Comparison of ENCODE assay signal across 8 cellular contexts in the genomic region with DNA sequence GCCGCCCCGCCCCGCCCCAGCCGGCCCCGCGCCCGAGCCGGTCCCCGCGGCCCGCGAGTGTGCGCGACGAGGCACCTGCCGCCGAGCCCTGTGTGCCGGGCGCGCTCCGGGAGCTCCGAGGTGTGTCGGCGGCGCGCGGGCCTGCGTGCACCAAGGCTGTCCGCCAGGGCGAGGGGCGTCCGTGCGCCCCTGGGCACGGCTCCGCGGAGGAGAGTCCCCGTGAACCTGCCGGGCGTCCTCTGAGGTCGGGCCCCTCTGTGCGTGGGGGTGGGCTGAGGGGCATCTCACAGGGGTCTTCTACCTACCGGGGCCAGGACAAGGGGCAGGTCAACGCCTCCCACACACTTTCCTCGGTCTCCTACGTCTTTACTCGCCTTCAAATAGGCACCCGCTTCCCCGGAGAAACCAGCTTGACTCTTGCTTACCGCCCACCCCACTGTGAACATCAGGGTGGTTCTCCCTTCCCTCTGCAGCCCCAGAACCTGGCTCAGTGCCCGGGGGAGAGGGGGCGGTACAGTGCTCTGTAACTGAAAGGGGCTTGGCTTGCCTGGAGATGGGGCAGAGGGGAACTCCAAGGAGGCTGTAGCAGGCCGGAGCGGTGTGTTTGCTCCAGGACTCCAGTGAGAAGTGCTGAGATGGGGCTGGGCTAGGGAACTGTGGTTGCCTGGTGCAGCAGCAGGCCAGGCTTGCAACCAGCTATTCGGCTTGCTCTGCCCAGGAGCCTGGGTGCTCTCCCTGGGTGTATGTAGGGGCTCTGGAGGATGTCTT. TPM values are rescaled to one million over a fixed set of nuclear protein-coding genes. Genes with fewer than 3 reads are reported as not detected.
A peak's percentile ranks its signal among the peaks of the same experiment; 100 is the strongest.
DNase-seq lines count a peak whose midpoint lies in the region; TF ChIP-seq lines count a peak whose summit lies in the region.

Gene SAMD10, minus strand, starts transcription at position 94 of the 768 bp plus-strand sequence. CDS start 175 bp downstream, outside the sequence.

- no peaks in the 10 kb centered on the region for H3K27me3 Mint-ChIP-seq in T-helper 1 cell treated with Interleukin-12 subunit alpha and Interleukin-12 subunit beta and Interleukin-4 antibody, amounts not matched to agents 30 μg/mL and 1 μg/mL, for 36 hours (ENCODE audit: low read depth)
- H3K27me3 Mint-ChIP-seq in immature natural killer cell (ENCODE audit: low read depth in 3 of 3) = peaks cover 0 to 15% (median 4%) of the 10 kb centered on the region in 3 donors

- peak within 1 kb of the TSS; percentile 1 to 89 for H3K27ac ChIP-seq in ascending aorta

- peaks cover 18% of the 10 kb centered on the region for H3K36me3 ChIP-seq in BE2C
- H3K36me3 ChIP-seq in ascending aorta = peaks cover 8 to 15% of the 10 kb centered on the region in 2 donors

- peaks cover 32% of the 10 kb centered on the region for H3K36me3 Mint-ChIP-seq in T-helper 1 cell treated with Interleukin-12 subunit alpha and Interleukin-12 subunit beta and Interleukin-4 antibody, amounts not matched to agents 30 μg/mL and 1 μg/mL, for 36 hours (ENCODE audit: low read depth)
- peaks cover 3 to 24% (median 11%) of the 10 kb centered on the region in 3 donors for H3K36me3 Mint-ChIP-seq in immature natural killer cell

- peak within 1 kb of the TSS; percentile 97 for H3K4me3 Mint-ChIP-seq in T-helper 1 cell treated with Interleukin-12 subunit alpha and Interleukin-12 subunit beta and Interleukin-4 antibody, amounts not matched to agents 30 μg/mL and 1 μg/mL, for 36 hours
- H3K4me3 Mint-ChIP-seq in immature natural killer cell = peak within 1 kb of the TSS; percentile 90 to 96 (median 93)

- H3K9me3 Mint-ChIP-seq in T-helper 1 cell treated with Interleukin-12 subunit alpha and Interleukin-12 subunit beta and Interleukin-4 antibody, amounts not matched to agents 30 μg/mL and 1 μg/mL, for 36 hours = no peaks in the 10 kb centered on the region
- no peaks in the 10 kb centered on the region for H3K9me3 Mint-ChIP-seq in immature natural killer cell

- intact Hi-C loops in ascending aorta (cut with DNase I) = loop anchor here (1.0 to 10.0 kb wide), 3 partner anchors 83 to 765 kb away; partner anchors contain the start of genes PPDPF and YTHDF1

- H3K4me3 ChIP-seq in BE2C (ENCODE audit: low read depth, low read length) = peak within 1 kb of the TSS; percentile 72
- peak within 1 kb of the TSS; percentile 83 to 92 for H3K4me3 ChIP-seq in ascending aorta

- peak; percentile 90 for DNase-seq in BE2C
- peak; percentile 57 for DNase-seq in GM19240 (ENCODE audit: insufficient read length, low spot score)
- peak; percentile 52 for DNase-seq in M059J (ENCODE audit: low read depth)
- DNase-seq in ascending aorta (ENCODE audit: low spot score in 2 of 2) = no peak
- DNase-seq in immature natural killer cell = peak; percentile 45 to 53 (median 48)
- DNase-seq in stimulated activated CD4-positive, alpha-beta T cell treated with anti-CD3 and anti-CD28 coated beads, Interleukin-15, amount 100 ng/mL, for 48 hours (ENCODE audit: low read depth in 2 of 2) = peak; percentile 72 to 86
- DNase-seq in HCEC 1CT = no peak

- peak within 1 kb of the TSS; percentile 97 for H3K27ac Mint-ChIP-seq in T-helper 1 cell treated with Interleukin-12 subunit alpha and Interleukin-12 subunit beta and Interleukin-4 antibody, amounts not matched to agents 30 μg/mL and 1 μg/mL, for 36 hours
- peak within 1 kb of the TSS; percentile 92 to 96 (median 94) for H3K27ac Mint-ChIP-seq in immature natural killer cell

- 0 out of 2 replicates have a peak, but pooled peaks have one; percentile 3 for TF ChIP-seq CTCF in BE2C (IDR thresholded peaks at IDR 0.05; ENCODE audit: low read depth, low read length)
- TF ChIP-seq CTCF in ascending aorta (IDR thresholded peaks at IDR 0.05) = no peak

- H3K27me3 ChIP-seq in BE2C (no peaks in the 10 kb centered on the region), ascending aorta (no peaks in the 10 kb centered on the region)

- no peaks in the 10 kb centered on the region for H3K9me3 ChIP-seq in BE2C
- H3K9me3 ChIP-seq in ascending aorta = no peaks in the 10 kb centered on the region

- H3K4me1 ChIP-seq in BE2C = peaks cover 12% of the 10 kb centered on the region
- H3K4me1 ChIP-seq in ascending aorta = peaks cover 18 to 26% of the 10 kb centered on the region in 2 donors

- peaks cover 60% of the 10 kb centered on the region for H3K4me1 Mint-ChIP-seq in T-helper 1 cell treated with Interleukin-12 subunit alpha and Interleukin-12 subunit beta and Interleukin-4 antibody, amounts not matched to agents 30 μg/mL and 1 μg/mL, for 36 hours (ENCODE audit: low read depth)
- peaks cover 64 to 72% of the 10 kb centered on the region in 2 donors for H3K4me1 Mint-ChIP-seq in immature natural killer cell

RNA-seq across cellular contexts. Expression of gene SAMD10, which starts in this region (rescaled TPM):
- 22.3 TPM for polyA plus RNA-seq in BE2C (2012; ENCODE audit: insufficient read depth, insufficient read length, low read depth)
- total RNA-seq in M059J (2014; rRNA removed; shearing (Covaris generic)) = 0.42 and 1.2 TPM in 2 replicates
- not detected for total RNA-seq in ascending aorta
- polyA plus RNA-seq in immature natural killer cell = 10 to 100 TPM in 1 of 3 donors, 1 to 10 TPM in 2; 6.5 to 13.2 (median 8.5) TPM

Comparison
In these comparisons a context has a peak if more than half of its experiments do, and no peak if none do; other contexts are left out.
1. DNase-seq: peak in BE2C (single experiment), GM19240 (single experiment), M059J (single experiment), immature natural killer cell (3 of 3) and stimulated activated CD4-positive, alpha-beta T cell treated with anti-CD3 and anti-CD28 coated beads, Interleukin-15, amount 100 ng/mL, for 48 hours (2 of 2); none in ascending aorta (0 of 2) and HCEC 1CT (single experiment).